ENCODE assay signal across 10 cellular contexts in genomic region chr7:151271699-151272355, GRCh38. TPM values are rescaled to one million over a fixed set of nuclear protein-coding genes. Genes with fewer than 3 reads are reported as not detected.
DNase-seq lines count a peak whose midpoint lies in the region; ATAC-seq and TF ChIP-seq lines count a peak whose summit lies in the region.
"Had no signal": no experiment of that assay in that cellular context is flagged by ENCODE, and none has a peak within 500 bp of the region (broad histone marks: within the 10 kb centered on the region; RNA-seq: fewer than 3 reads in every experiment).

No MANE protein-coding gene starts in this region.

- peak overlapping the region; percentile 80 for H2AFZ ChIP-seq in DND-41 (ENCODE audit: low read depth, low read length)

- 39 to 48% methylated on average over 7 of the region's 7 CpGs for whole genome bisulfite sequencing in sigmoid colon, 2 donors

- H3K27me3 ChIP-seq in DND-41 (ENCODE audit: insufficient read depth, low read length, poor library complexity) (peaks cover 7% of the 10 kb centered on the region), sigmoid colon (no peaks in the 10 kb centered on the region)
- H3K27me3 ChIP-seq: SJSA1 had no signal

- no peak for TF ChIP-seq POLR2A in sigmoid colon (IDR thresholded peaks at IDR 0.05)

- H3K4me3 ChIP-seq in DND-41 (ENCODE audit: low read depth in 1 of 2, low read length in 2 of 2) (no peak overlapping the region), sigmoid colon (no peak overlapping the region)
- H3K4me3 ChIP-seq: SJSA1 had no signal

- ATAC-seq in DND-41 (ENCODE audit: insufficient read depth, low read depth), result peak; percentile 71
- no peak for ATAC-seq in HG03457 (IDR thresholded peaks at IDR 0.05; ENCODE audit: unreplicated experiment)

- H3K9ac ChIP-seq in DND-41 (ENCODE audit: low read depth, low read length), result no peak overlapping the region

- H3K9me3 ChIP-seq in DND-41 (ENCODE audit: insufficient read depth, low read length, severe bottlenecking), result no peaks in the 10 kb centered on the region
- H3K9me3 ChIP-seq in sigmoid colon, result no peaks in the 10 kb centered on the region
- H3K9me3 ChIP-seq: SJSA1 had no signal

- DNase-seq in DND-41 (peak; percentile 52), OCI-M1 (lab: John Stamatoyannopoulos, UW) (peak; percentile 87), globus pallidus (ENCODE audit: low spot score) (peak; percentile 44), sigmoid colon (peak; percentile 91), dedifferentiated amniotic fluid mesenchymal stem cell (ENCODE audit: extremely low spot score) (no peak), NCI-H526 treated with DMSO at 0.1 percent for 48 hours (lab: John Stamatoyannopoulos, UW) (no peak)
- no peak for DNase-seq in activated CD4-positive, alpha-beta T cell treated with anti-CD3 and anti-CD28 coated beads for 48 hours
- DNase-seq: GDM1 had no signal

- peak overlapping the region; percentile 43 for H3K27ac ChIP-seq in DND-41 (ENCODE audit: low read length)
- H3K27ac ChIP-seq in sigmoid colon, result peak overlapping the region; percentile 39 to 44 (median 42)
- H3K27ac ChIP-seq: SJSA1 had no signal

- intact Hi-C loops in sigmoid colon (cut with DNase I), result no loop called here

- no peaks in the 10 kb centered on the region for H3K79me2 ChIP-seq in DND-41 (ENCODE audit: insufficient read depth, low read length)

- no peaks in the 10 kb centered on the region for H3K36me3 ChIP-seq in DND-41 (ENCODE audit: insufficient read depth, low read length)
- no peaks in the 10 kb centered on the region for H3K36me3 ChIP-seq in sigmoid colon
- H3K36me3 ChIP-seq: SJSA1 had no signal

- no peak for TF ChIP-seq CTCF in DND-41 (IDR thresholded peaks at IDR 0.05; ENCODE audit: borderline replicate concordance, extremely low read depth, low read length, poor library complexity, severe bottlenecking)
- TF ChIP-seq CTCF in sigmoid colon (IDR thresholded peaks at IDR 0.05), result no peak

- peak in 2 of 4 donors; percentile 15 to 39 for TF ChIP-seq EP300 in sigmoid colon (IDR thresholded peaks at IDR 0.05)

- peak overlapping the region; percentile 14; the same call in 1 of the 2 replicates for H3K4me2 ChIP-seq in DND-41 (ENCODE audit: insufficient read depth, low read length)

- H3K4me1 ChIP-seq in DND-41 (ENCODE audit: insufficient read depth, low read length), result peaks cover 23% of the 10 kb centered on the region
- H3K4me1 ChIP-seq in sigmoid colon, result peaks cover 0 to 20% (median 15%) of the 10 kb centered on the region in 4 donors
- H3K4me1 ChIP-seq: SJSA1 had no signal

- no peaks in the 10 kb centered on the region for H4K20me1 ChIP-seq in DND-41 (ENCODE audit: insufficient read depth, low read length)

RNA-seq across cellular contexts. Expression of gene SMARCD3, which starts 23.3 kb away (rescaled TPM):
- total RNA-seq in sigmoid colon, result 10 to 100 TPM; 38.8 to 63.1 (median 51.6) TPM
- 10 to 100 TPM in 1 of 3 donors, 1 to 10 TPM in 2; 4.2 to 15.6 (median 9.5) TPM for polyA plus RNA-seq in sigmoid colon

RNA-seq across cellular contexts. Expression of gene CHPF2, which starts 39.5 kb away (rescaled TPM):
- total RNA-seq in sigmoid colon, result 10 to 100 TPM; 14.3 to 36.3 (median 18.9) TPM
- 10 to 100 TPM in 1 of 3 donors, 1 to 10 TPM in 2; 5.4 to 27.9 (median 5.5) TPM for polyA plus RNA-seq in sigmoid colon

RNA-seq across cellular contexts. Expression of gene ABCF2, which starts 44.8 kb away (rescaled TPM):
- total RNA-seq in sigmoid colon, result 10 to 100 TPM; 25.8 to 34.6 (median 30.2) TPM
- polyA plus RNA-seq in sigmoid colon, result 10 to 100 TPM; 18.3 to 34.6 (median 19.8) TPM

Comparison
In these comparisons a context has a peak if more than half of its experiments do, and no peak if none do; other contexts are left out.
1. DNase-seq: peak in DND-41 (single experiment), OCI-M1 (single experiment), globus pallidus (single experiment) and sigmoid colon (single experiment); none in dedifferentiated amniotic fluid mesenchymal stem cell (single experiment), NCI-H526 treated with DMSO at 0.1 percent for 48 hours (single experiment) and activated CD4-positive, alpha-beta T cell treated with anti-CD3 and anti-CD28 coated beads for 48 hours (single experiment).